In the genomic region with DNA sequence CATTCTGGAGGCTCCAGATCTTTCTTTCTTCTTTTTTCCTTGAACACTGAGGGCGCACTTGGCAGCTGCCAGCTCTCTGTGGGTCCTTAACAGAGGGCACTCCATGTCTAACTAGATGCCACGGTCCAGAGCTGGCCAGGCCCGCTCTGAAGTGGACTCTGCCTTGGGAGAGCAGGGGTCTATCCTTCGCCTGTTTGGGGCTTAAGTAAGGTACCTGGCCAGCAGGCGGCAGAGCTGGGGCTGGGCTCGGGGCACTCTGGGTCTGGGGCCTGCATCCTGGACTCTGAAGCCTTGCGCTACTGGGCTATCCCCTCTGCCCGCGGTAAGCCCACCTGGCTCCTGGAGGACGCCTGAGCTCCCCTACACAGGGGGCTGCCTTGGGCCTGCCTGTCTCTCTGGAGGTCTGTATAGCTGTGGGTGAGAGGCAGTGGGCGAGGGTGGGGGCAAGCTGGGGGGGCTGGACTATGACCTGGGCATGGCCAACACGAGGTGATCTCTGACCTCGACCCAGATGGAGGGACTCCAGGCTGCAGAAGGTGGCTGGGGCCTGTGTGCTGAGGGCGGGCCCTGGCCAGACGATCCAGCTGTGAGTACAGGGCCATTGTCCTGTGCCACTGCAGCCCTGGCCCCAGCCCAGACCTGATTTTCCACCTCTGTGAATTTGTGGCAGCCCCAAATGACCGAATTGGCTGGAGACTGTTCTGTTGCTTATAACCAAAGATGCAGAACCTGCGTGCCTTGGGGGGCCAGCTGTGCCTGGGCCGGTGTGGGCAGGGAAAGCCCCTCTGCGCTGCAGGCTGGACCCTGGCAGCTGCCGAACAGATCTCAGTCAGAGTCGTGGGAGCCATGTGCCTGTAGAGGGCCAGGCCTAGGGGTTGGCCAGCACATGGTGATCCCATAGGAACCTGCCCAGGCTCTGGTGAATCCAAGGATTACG, we compare ENCODE assay signal across 2 cellular contexts.
TF ChIP-seq lines count a peak whose summit lies in the region.

No MANE protein-coding gene starts in this region.

TF ChIP-seq in IMR-90, 13 proteins besides CTCF, POLR2A, EP300 and RAD21:
- TF ChIP-seq SMC3 (IDR thresholded peaks at IDR 0.05; ENCODE audit: low read depth, low read length) (no peak), ELK1 (IDR thresholded peaks at IDR 0.05; ENCODE audit: borderline replicate concordance, low read depth, low read length) (no peak), CHD1 (IDR thresholded peaks at IDR 0.05; ENCODE audit: low read depth, low read length) (no peak)
TF ChIP-seq in IMR-90: peak in this region for 0.

TF ChIP-seq in liver, 16 proteins besides CTCF, POLR2A, EP300 and RAD21:
- TF ChIP-seq MAX (IDR thresholded peaks at IDR 0.05) (peak; percentile 82), YY1 (IDR thresholded peaks at IDR 0.05) (peak; percentile 73), FOXA1 (IDR thresholded peaks at IDR 0.05) (no peak), GABPA (IDR thresholded peaks at IDR 0.05 in 1 of 2, conservative IDR thresholded peaks at IDR 0.05 in 1 of 2) (no peak), SP1 (IDR thresholded peaks at IDR 0.05) (peak; percentile 91), FOXA2 (IDR thresholded peaks at IDR 0.05) (peak; percentile 56), HNF4A (conservative IDR thresholded peaks at IDR 0.05) (peak; percentile 95 to 96), HNF4G (IDR thresholded peaks at IDR 0.05) (peak; percentile 84), REST (IDR thresholded peaks at IDR 0.05) (peak; percentile 38), EGR1 (IDR thresholded peaks at IDR 0.05; ENCODE audit: low read depth in 2 of 2) (peak in 1 of 2 donors; percentile 68), NR2F2 (IDR thresholded peaks at IDR 0.05) (peak; percentile 95), JUND (IDR thresholded peaks at IDR 0.05) (peak in 1 of 2 donors; percentile 32), RXRA (IDR thresholded peaks at IDR 0.05) (peak; percentile 97), TAF1 (conservative IDR thresholded peaks at IDR 0.05) (no peak)
- TF ChIP-seq, protein P1, sequence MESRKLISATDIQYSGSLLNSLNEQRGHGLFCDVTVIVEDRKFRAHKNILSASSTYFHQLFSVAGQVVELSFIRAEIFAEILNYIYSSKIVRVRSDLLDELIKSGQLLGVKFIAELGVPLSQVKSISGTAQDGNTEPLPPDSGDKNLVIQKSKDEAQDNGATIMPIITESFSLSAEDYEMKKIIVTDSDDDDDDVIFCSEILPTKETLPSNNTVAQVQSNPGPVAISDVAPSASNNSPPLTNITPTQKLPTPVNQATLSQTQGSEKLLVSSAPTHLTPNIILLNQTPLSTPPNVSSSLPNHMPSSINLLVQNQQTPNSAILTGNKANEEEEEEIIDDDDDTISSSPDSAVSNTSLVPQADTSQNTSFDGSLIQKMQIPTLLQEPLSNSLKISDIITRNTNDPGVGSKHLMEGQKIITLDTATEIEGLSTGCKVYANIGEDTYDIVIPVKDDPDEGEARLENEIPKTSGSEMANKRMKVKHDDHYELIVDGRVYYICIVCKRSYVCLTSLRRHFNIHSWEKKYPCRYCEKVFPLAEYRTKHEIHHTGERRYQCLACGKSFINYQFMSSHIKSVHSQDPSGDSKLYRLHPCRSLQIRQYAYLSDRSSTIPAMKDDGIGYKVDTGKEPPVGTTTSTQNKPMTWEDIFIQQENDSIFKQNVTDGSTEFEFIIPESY (IDR thresholded peaks at IDR 0.05), result peak; percentile 75
- TF ChIP-seq, protein P2, sequence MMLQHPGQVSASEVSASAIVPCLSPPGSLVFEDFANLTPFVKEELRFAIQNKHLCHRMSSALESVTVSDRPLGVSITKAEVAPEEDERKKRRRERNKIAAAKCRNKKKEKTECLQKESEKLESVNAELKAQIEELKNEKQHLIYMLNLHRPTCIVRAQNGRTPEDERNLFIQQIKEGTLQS (IDR thresholded peaks at IDR 0.05), result no peak
